11 cellular contexts compared by ENCODE assay signal in genomic region chr12:46366771-46367170, GRCh38. TPM values are rescaled to one million over a fixed set of nuclear protein-coding genes. Genes with fewer than 3 reads are reported as not detected.
DNase-seq lines count a peak whose midpoint lies in the region; ATAC-seq and TF ChIP-seq lines count a peak whose summit lies in the region.
"Had no signal": no experiment of that assay in that cellular context is flagged by ENCODE, and none has a peak within 500 bp of the region (broad histone marks: within the 10 kb centered on the region; RNA-seq: fewer than 3 reads in every experiment).

No MANE protein-coding gene starts in this region.

- H3K4me2 ChIP-seq in mesenchymal stem cell (ENCODE audit: low read length, poor library complexity, severe bottlenecking) = no peak overlapping the region

- in situ Hi-C loops in astrocyte of the cerebellum (cut with HindIII; ENCODE audit: low sequenced_read_pairs) = loop anchor here (5.0 kb wide), 2 partner anchors 316 to 646 kb away; no protein-coding TSS in a partner anchor

- no peaks in the 10 kb centered on the region for H3K79me1 ChIP-seq in mesenchymal stem cell (replicated peaks; ENCODE audit: low read length, poor library complexity, severe bottlenecking)

- H3K14ac ChIP-seq in mesenchymal stem cell (ENCODE audit: low read length in 2 of 2) = no peak overlapping the region

- H4K91ac ChIP-seq in mesenchymal stem cell (ENCODE audit: low read length) = no peak overlapping the region

- H3K27me3 Mint-ChIP-seq in activated T-cell treated with anti-CD3 and anti-CD28 coated beads, Interleukin-2, amount 50 U/mL, for 72 hours (ENCODE audit: low read depth) = no peaks in the 10 kb centered on the region

- H3K27ac ChIP-seq in mesenchymal stem cell (ENCODE audit: low read length, poor library complexity, severe bottlenecking) (no peak overlapping the region), upper lobe of right lung (no peak overlapping the region), left lung (no peak overlapping the region)

- no peak overlapping the region for H2BK15ac ChIP-seq in mesenchymal stem cell (ENCODE audit: low read depth, poor library complexity, severe bottlenecking)

- TF ChIP-seq CTCF in astrocyte of the cerebellum (IDR thresholded peaks at IDR 0.05; ENCODE audit: low read depth, low read length, missing control alignments) (no peak), upper lobe of right lung (IDR thresholded peaks at IDR 0.05) (no peak), left lung (IDR thresholded peaks at IDR 0.05) (no peak)

- no peaks in the 10 kb centered on the region for H3K9me3 Mint-ChIP-seq in activated T-cell treated with anti-CD3 and anti-CD28 coated beads, Interleukin-2, amount 50 U/mL, for 72 hours

- peak overlapping the region; percentile 99 for H3K4me3 Mint-ChIP-seq in activated T-cell treated with anti-CD3 and anti-CD28 coated beads, Interleukin-2, amount 50 U/mL, for 72 hours

- no peak overlapping the region for H3K23ac ChIP-seq in mesenchymal stem cell (ENCODE audit: low read length in 2 of 2)

- H3K4me3 ChIP-seq in astrocyte of the cerebellum (ENCODE audit: low read depth, low read length) (peak overlapping the region; percentile 21), mesenchymal stem cell (ENCODE audit: insufficient read depth in 1 of 2, low read depth in 1 of 2, low read length in 2 of 2) (peak overlapping the region in 1 of 2 experiments; percentile 98), upper lobe of right lung (peak overlapping the region; percentile 92), left lung (peak overlapping the region in 1 of 2 donors; percentile 88)

- no peak overlapping the region for H2BK12ac ChIP-seq in mesenchymal stem cell (ENCODE audit: low read length in 2 of 2)

- H3K36me3 Mint-ChIP-seq in activated T-cell treated with anti-CD3 and anti-CD28 coated beads, Interleukin-2, amount 50 U/mL, for 72 hours (ENCODE audit: insufficient read depth in 2 of 2) = peaks cover 36 to 87% of the 10 kb centered on the region in 2 donors

- H4K8ac ChIP-seq in mesenchymal stem cell (ENCODE audit: low read length) = no peak overlapping the region

- no peak overlapping the region for H3K18ac ChIP-seq in mesenchymal stem cell (ENCODE audit: low read depth in 1 of 2, low read length in 2 of 2)

- H3K9me3 ChIP-seq in mesenchymal stem cell (ENCODE audit: control insufficient read depth, low read length) (no peaks in the 10 kb centered on the region), upper lobe of right lung (no peaks in the 10 kb centered on the region), left lung (no peaks in the 10 kb centered on the region)
- H3K9me3 ChIP-seq: heart left ventricle had no signal

- ATAC-seq in activated T-cell treated with anti-CD3 and anti-CD28 coated beads, Interleukin-2, amount 50 U/mL, for 72 hours (replicated peaks in 1 of 2) = no peak
- no peak for ATAC-seq in upper lobe of right lung
- ATAC-seq in GM21737 (IDR thresholded peaks at IDR 0.05; ENCODE audit: unreplicated experiment) = no peak
- ATAC-seq in left lung = no peak
- ATAC-seq: heart left ventricle had no signal

- WGBS in mesenchymal stem cell = 91% methylated on average over 5 of the region's 5 CpGs

- peak overlapping the region; percentile 99 for H3K9ac ChIP-seq in mesenchymal stem cell (ENCODE audit: low read length)

- intact Hi-C loops in upper lobe of right lung (cut with DNase I) = loop anchor here (10.0 kb wide), 1 partner anchor 298 kb away; no protein-coding TSS in a partner anchor
- intact Hi-C loops in left lung (cut with DNase I) = no loop called here

- H3K27ac Mint-ChIP-seq in activated T-cell treated with anti-CD3 and anti-CD28 coated beads, Interleukin-2, amount 50 U/mL, for 72 hours = peak overlapping the region; percentile 100

- no peak overlapping the region for H2BK5ac ChIP-seq in mesenchymal stem cell (ENCODE audit: low read depth, low read length, poor library complexity, severe bottlenecking)

- H3K36me3 ChIP-seq in mesenchymal stem cell (ENCODE audit: control insufficient read depth in 1 of 2, insufficient read depth in 2 of 2, low read depth in 1 of 2, low read length in 2 of 2) = peaks cover 6 to 94% of the 10 kb centered on the region in 2 experiments
- H3K36me3 ChIP-seq in upper lobe of right lung = peaks cover 95% of the 10 kb centered on the region
- peaks cover 11 to 93% of the 10 kb centered on the region in 2 donors for H3K36me3 ChIP-seq in left lung

- no peak overlapping the region for H2AFZ ChIP-seq in mesenchymal stem cell (ENCODE audit: low read depth, low read length)

- peaks cover 91% of the 10 kb centered on the region for H3K4me1 Mint-ChIP-seq in activated T-cell treated with anti-CD3 and anti-CD28 coated beads, Interleukin-2, amount 50 U/mL, for 72 hours (ENCODE audit: low read depth)

- H3K4ac ChIP-seq in mesenchymal stem cell (ENCODE audit: low read depth in 1 of 2, low read length in 2 of 2) = no peak overlapping the region

- H3K4me1 ChIP-seq in mesenchymal stem cell (ENCODE audit: control insufficient read depth, insufficient read depth, low read depth, low read length) = peaks cover 3% of the 10 kb centered on the region
- peaks cover 78% of the 10 kb centered on the region for H3K4me1 ChIP-seq in upper lobe of right lung
- H3K4me1 ChIP-seq in left lung = peaks cover 56 to 87% of the 10 kb centered on the region in 2 donors

- no peak overlapping the region for H2BK120ac ChIP-seq in mesenchymal stem cell (ENCODE audit: low read depth, low read length)

- H2AK5ac ChIP-seq in mesenchymal stem cell (ENCODE audit: low read length, severe bottlenecking) = no peak overlapping the region

- DNase-seq in activated T-cell treated with anti-CD3 and anti-CD28 coated beads, Interleukin-2, amount 50 U/mL, for 72 hours = no peak
- DNase-seq in activated T-cell treated with anti-CD3 and anti-CD28 coated beads, Interleukin-2, amount 50 U/mL, for 1 hour = no peak
- DNase-seq in astrocyte of the cerebellum (ENCODE audit: low read depth) (no peak), mesenchymal stem cell (no peak), upper lobe of right lung (no peak), left lung (no peak)
- DNase-seq in stimulated activated CD4-positive, alpha-beta T cell treated with anti-CD3 and anti-CD28 coated beads, Interleukin-4, amount 100 ng/mL, for 4 hours = no peak
- DNase-seq: activated CD4-positive, alpha-beta T cell treated with anti-CD3 and anti-CD28 coated beads, Interleukin-2, amount 50 U/mL, for 1 hour; heart left ventricle; stimulated activated CD4-positive, alpha-beta T cell treated with anti-CD3 and anti-CD28 coated beads, Interleukin-12 subunit alpha, Interleukin-12 subunit beta, amount 100 ng/mL, for 4 hours had no signal

- H3K27me3 ChIP-seq in mesenchymal stem cell (ENCODE audit: control insufficient read depth in 1 of 2, insufficient read depth in 1 of 2, low read length in 2 of 2) = no peaks in the 10 kb centered on the region
- no peaks in the 10 kb centered on the region for H3K27me3 ChIP-seq in upper lobe of right lung
- no peaks in the 10 kb centered on the region for H3K27me3 ChIP-seq in left lung
- H3K27me3 ChIP-seq: heart left ventricle had no signal

RNA-seq across cellular contexts. Expression of gene SLC38A2, which starts 5.8 kb away (rescaled TPM):
- total RNA-seq in activated T-cell treated with anti-CD3 and anti-CD28 coated beads, Interleukin-2, amount 50 U/mL, for 72 hours = 100 to 1,000 TPM; 481 to 496 TPM
- 438 TPM for polyA plus RNA-seq in mesenchymal stem cell (2013, experiment 1 of 2)
- 429 TPM for polyA plus RNA-seq in mesenchymal stem cell (2013, experiment 2 of 2)
- total RNA-seq in upper lobe of right lung (343 TPM), left lung (100 to 1,000 TPM; 209 to 270 TPM)
